18 cellular contexts compared by ENCODE assay signal in genomic region chr3:170387952-170388351, GRCh38. TPM values are rescaled to one million over a fixed set of nuclear protein-coding genes. Genes with fewer than 3 reads are reported as not detected.
A peak's percentile ranks its signal among the peaks of the same experiment; 100 is the strongest.
DNase-seq lines count a peak whose midpoint lies in the region; ATAC-seq and TF ChIP-seq lines count a peak whose summit lies in the region.
"Had no signal": no experiment of that assay in that cellular context is flagged by ENCODE, and none has a peak within 500 bp of the region (broad histone marks: within the 10 kb centered on the region; RNA-seq: fewer than 3 reads in every experiment).

No MANE protein-coding gene starts in this region.

- no peak overlapping the region for H3K27ac ChIP-seq in coronary artery
- H3K27ac ChIP-seq: sigmoid colon had no signal

- TF ChIP-seq CTCF in AG10803 (conservative IDR thresholded peaks at IDR 0.05; ENCODE audit: low read length) = peak; percentile 34
- TF ChIP-seq CTCF in fibroblast of the aortic adventitia (IDR thresholded peaks at IDR 0.05; ENCODE audit: insufficient read depth, low read length) = peak; percentile 31
- TF ChIP-seq CTCF in coronary artery (IDR thresholded peaks at IDR 0.05) = no peak

- ATAC-seq in HG03196 (IDR thresholded peaks at IDR 0.05; ENCODE audit: unreplicated experiment) (no peak), HG02610 (IDR thresholded peaks at IDR 0.05; ENCODE audit: unreplicated experiment) (no peak)
- ATAC-seq: Right ventricle myocardium inferior, WTC11 had no signal

- H3K4me3 ChIP-seq in AG10803 (ENCODE audit: low read length) (no peak overlapping the region), fibroblast of the aortic adventitia (ENCODE audit: low read depth, low read length) (no peak overlapping the region), coronary artery (no peak overlapping the region)
- H3K4me3 ChIP-seq: sigmoid colon had no signal

- DNase-seq in AG10803 (ENCODE audit: low read depth) = peak; percentile 74
- DNase-seq in GM04503 (ENCODE audit: low read depth) = peak; percentile 48
- DNase-seq in RKO (ENCODE audit: low spot score) = peak; percentile 16
- DNase-seq in fibroblast of the aortic adventitia (ENCODE audit: low read depth) = peak; percentile 45
- no peak for DNase-seq in coronary artery (ENCODE audit: low spot score)
- DNase-seq: activated CD4-positive, alpha-beta memory T cell treated with anti-CD3 and anti-CD28 coated beads for 36 hours; activated naive CD4-positive, alpha-beta T cell treated with anti-CD3 and anti-CD28 coated beads for 36 hours; activated T-cell treated with anti-CD3 and anti-CD28 coated beads, Interleukin-2, amount 50 U/mL, for 24 hours; AML-193; GDM1; NCI-H1048; NCI-H2081; sigmoid colon; stimulated activated CD4-positive, alpha-beta T cell treated with anti-CD3 and anti-CD28 coated beads, Interleukin-1b, Interleukin-23, amount 100 ng/mL, for 48 hours had no signal

RNA-seq across cellular contexts. Expression of gene SKIL, which starts 30.4 kb away (rescaled TPM):
- total RNA-seq in fibroblast of the aortic adventitia (ENCODE audit: low replicate concordance) = 25.3 and 60.7 TPM in 2 replicates

RNA-seq across cellular contexts. Expression of gene CLDN11, which starts 30.7 kb away (rescaled TPM):
- total RNA-seq in fibroblast of the aortic adventitia (ENCODE audit: low replicate concordance) = 375 and 661 TPM in 2 replicates
- total RNA-seq: activated CD4-positive, alpha-beta memory T cell treated with anti-CD3 and anti-CD28 coated beads for 36 hours; activated naive CD4-positive, alpha-beta T cell treated with anti-CD3 and anti-CD28 coated beads for 36 hours had no signal
